Comparison of ENCODE assay signal across 28 cellular contexts in the genomic region with DNA sequence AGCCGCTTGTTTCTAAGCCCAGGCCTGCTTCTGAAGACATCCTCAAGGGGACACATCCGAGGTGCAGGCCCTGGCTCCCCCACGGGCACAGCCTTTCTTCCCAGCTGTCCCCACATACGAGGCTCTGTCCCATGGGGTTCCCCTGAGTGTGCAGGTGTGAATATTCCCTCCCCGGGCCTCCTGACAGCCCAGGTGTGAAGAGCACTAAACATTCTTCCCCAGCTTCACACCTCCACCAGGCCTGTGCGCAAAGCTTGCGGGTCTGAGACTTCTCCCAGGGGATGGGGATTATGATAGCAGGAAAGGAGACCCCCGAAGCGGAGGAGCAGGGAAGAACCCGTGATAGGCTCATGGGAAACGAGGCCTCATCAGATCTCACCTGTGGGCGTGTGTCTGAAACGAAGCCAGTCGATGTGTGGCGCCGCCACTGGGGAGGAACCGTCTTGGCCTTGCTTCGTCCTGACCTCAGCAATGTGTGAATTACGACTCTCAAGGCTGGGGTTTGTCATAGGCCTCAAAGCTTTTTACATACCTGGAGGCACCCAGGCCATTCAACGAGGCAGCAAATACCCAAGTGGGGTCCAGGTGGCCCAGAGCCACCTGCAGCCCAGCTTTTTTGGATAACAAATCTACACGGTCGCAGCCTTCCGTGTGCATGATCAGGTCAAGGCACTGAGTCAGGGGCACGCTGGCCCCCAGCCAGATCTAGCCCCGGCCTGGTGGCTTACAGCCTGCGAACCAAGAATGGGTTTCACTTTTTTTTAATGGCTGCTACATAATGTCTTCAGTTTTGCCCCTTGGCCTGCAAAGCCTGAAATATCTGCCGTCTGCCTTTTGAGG.
DNase-seq lines count a peak whose midpoint lies in the region; FAIRE-seq and TF ChIP-seq lines count a peak whose summit lies in the region.
"Had no signal": no experiment of that assay in that cellular context is flagged by ENCODE, and none has a peak within 500 bp of the region (broad histone marks: within the 10 kb centered on the region; RNA-seq: fewer than 3 reads in every experiment).

No MANE protein-coding gene starts in this region.

- H3K4me1 Mint-ChIP-seq in Caco-2 (ENCODE audit: low read depth, unreplicated experiment) (peaks cover 14% of the 10 kb centered on the region), osteocyte (ENCODE audit: unreplicated experiment) (peaks cover 30% of the 10 kb centered on the region)

- dilution Hi-C loops in keratinocyte (cut with MboI; ENCODE audit: extremely low pct_ligation_motif_present, low sequenced_read_pairs): no loop called here

- H3K9me3 Mint-ChIP-seq in Caco-2 (ENCODE audit: unreplicated experiment) (no peaks in the 10 kb centered on the region), osteocyte (ENCODE audit: unreplicated experiment) (no peaks in the 10 kb centered on the region)
- H3K9me3 Mint-ChIP-seq: activated CD4-positive, alpha-beta T cell treated with anti-CD3 and anti-CD28 coated beads, Interleukin-2, amount 10 ng/mL, durations not matched to agents 24 days and 14 days; activated naive CD4-positive, alpha-beta T cell treated with anti-CD3 and anti-CD28 coated beads, Interleukin-2, amount 50 U/mL, for 72 hours; T-helper 1 cell treated with Interleukin-12 subunit alpha and Interleukin-12 subunit beta and Interleukin-4 antibody, amounts not matched to agents 30 μg/mL and 1 μg/mL, for 36 hours had no signal

- no peaks in the 10 kb centered on the region for H3K4me1 ChIP-seq in Caco-2
- peaks cover 11% of the 10 kb centered on the region for H3K4me1 ChIP-seq in adipocyte (ENCODE audit: control insufficient read depth, insufficient read depth, low read length)
- H3K4me1 ChIP-seq in keratinocyte (ENCODE audit: control insufficient read depth, extremely low read depth, insufficient read depth, low read length): peaks cover 15% of the 10 kb centered on the region
- H3K4me1 ChIP-seq in prostate gland (replicated peaks): no peaks in the 10 kb centered on the region

- H3K36me3 ChIP-seq in Caco-2 (ENCODE audit: control insufficient read depth, insufficient read depth, low read length) (peaks cover 6% of the 10 kb centered on the region; the same call in 1 of the 2 replicates), adipocyte (ENCODE audit: control insufficient read depth, insufficient read depth, low read length, severe bottlenecking) (peaks cover 10% of the 10 kb centered on the region), keratinocyte (ENCODE audit: control insufficient read depth in 2 of 2, extremely low read depth in 1 of 2, insufficient read depth in 2 of 2, low read length in 2 of 2) (peaks cover under 1 to 10% of the 10 kb centered on the region in 2 experiments), MG63 (peaks cover 18% of the 10 kb centered on the region), prostate gland (peaks cover 9 to 16% of the 10 kb centered on the region in 2 donors)

- no TSS peak for BruUV-seq in Caco-2 (replicated peaks; lab: Mats Ljungman, UMichigan)

- H3K27me3 Mint-ChIP-seq in Caco-2 (ENCODE audit: insufficient read depth, unreplicated experiment) (no peaks in the 10 kb centered on the region), osteocyte (ENCODE audit: unreplicated experiment) (no peaks in the 10 kb centered on the region)
- H3K27me3 Mint-ChIP-seq: activated CD4-positive, alpha-beta T cell treated with anti-CD3 and anti-CD28 coated beads, Interleukin-2, amount 10 ng/mL, durations not matched to agents 24 days and 14 days; activated CD8-positive, alpha-beta memory T cell treated with anti-CD3 and anti-CD28 coated beads, Interleukin-2, amount 10 ng/mL, durations not matched to agents 7 days and 5 days had no signal

- H3K36me3 Mint-ChIP-seq in Caco-2 (ENCODE audit: insufficient read depth, unreplicated experiment) (peaks cover 100% of the 10 kb centered on the region), osteocyte (ENCODE audit: unreplicated experiment) (peaks cover 44% of the 10 kb centered on the region)
- H3K36me3 Mint-ChIP-seq: activated CD8-positive, alpha-beta memory T cell treated with anti-CD3 and anti-CD28 coated beads, Interleukin-2, amount 10 ng/mL, durations not matched to agents 7 days and 5 days; activated naive CD4-positive, alpha-beta T cell treated with anti-CD3 and anti-CD28 coated beads, Interleukin-2, amount 50 U/mL, for 72 hours had no signal

- H3K4me3 Mint-ChIP-seq in Caco-2 (ENCODE audit: unreplicated experiment): no peak overlapping the region
- no peak overlapping the region for H3K4me3 Mint-ChIP-seq in osteocyte (ENCODE audit: unreplicated experiment)
- H3K4me3 Mint-ChIP-seq: activated CD4-positive, alpha-beta T cell treated with anti-CD3 and anti-CD28 coated beads, Interleukin-2, amount 10 ng/mL, durations not matched to agents 24 days and 14 days; activated CD8-positive, alpha-beta memory T cell treated with anti-CD3 and anti-CD28 coated beads, Interleukin-2, amount 10 ng/mL, durations not matched to agents 7 days and 5 days; T-helper 1 cell treated with Interleukin-12 subunit alpha and Interleukin-12 subunit beta and Interleukin-4 antibody, amounts not matched to agents 30 μg/mL and 1 μg/mL, for 36 hours had no signal

- H3K27ac ChIP-seq in keratinocyte (ENCODE audit: control insufficient read depth, insufficient read depth, low read length) (peak overlapping the region; percentile 81), prostate gland (no peak overlapping the region)
- H3K27ac ChIP-seq: BLaER1, gastroesophageal sphincter, neutrophil, PC-9, SJSA1, spleen, stomach had no signal

- no peak overlapping the region for H3K4me2 ChIP-seq in keratinocyte (ENCODE audit: control insufficient read depth, extremely low read depth, insufficient read depth, low read depth, low read length)
- H3K4me2 ChIP-seq: PC-9 had no signal

- no peak for FAIRE-seq in keratinocyte (lab: Jason Lieb, UNC)
- FAIRE-seq: GM12878 had no signal

- no peaks in the 10 kb centered on the region for H4K20me1 ChIP-seq in keratinocyte (ENCODE audit: control insufficient read depth, extremely low read depth, insufficient read depth, low read length)

- H3K9ac ChIP-seq in adipocyte (ENCODE audit: low read length): peak overlapping the region; percentile 48
- H3K9ac ChIP-seq in keratinocyte (ENCODE audit: control insufficient read depth, extremely low read depth, insufficient read depth, low read length): peak overlapping the region; percentile 35
- H3K9ac ChIP-seq: BLaER1 had no signal

- CTCF ChIA-PET in Caco-2 (lab: Charles Lee): no interaction called here

- POLR2A ChIA-PET in Caco-2 (lab: Charles Lee): no interaction called here

- H3K79me2 ChIP-seq in keratinocyte (ENCODE audit: control insufficient read depth, insufficient read depth, low read length): no peaks in the 10 kb centered on the region

- H2AFZ ChIP-seq in keratinocyte (ENCODE audit: control insufficient read depth, low read length): no peak overlapping the region
- H2AFZ ChIP-seq: PC-9 had no signal

- intact Hi-C loops in Caco-2 (cut with micrococcal nuclease; ENCODE audit: unreplicated experiment) (no loop called here), prostate gland (cut with DNase I) (loop anchor here (10.0 kb wide), 2 partner anchors 402 to 588 kb away; no protein-coding TSS in a partner anchor)

- 80% methylated on average over 27 of the region's 27 CpGs for WGBS in prostate gland

- no peak for TF ChIP-seq POLR2A in prostate gland (IDR thresholded peaks at IDR 0.05)

- H3K27me3 ChIP-seq in Caco-2 (replicated peaks; ENCODE audit: control insufficient read depth, insufficient read depth, low read length) (no peaks in the 10 kb centered on the region), adipocyte (replicated peaks; ENCODE audit: control insufficient read depth, insufficient read depth, low read length) (no peaks in the 10 kb centered on the region), keratinocyte (ENCODE audit: control insufficient read depth, extremely low read depth, insufficient read depth, low read length) (no peaks in the 10 kb centered on the region), MG63 (no peaks in the 10 kb centered on the region), prostate gland (replicated peaks; ENCODE audit: insufficient read depth) (no peaks in the 10 kb centered on the region)
- H3K27me3 ChIP-seq: BLaER1, gastroesophageal sphincter, neutrophil, SJSA1, spleen, stomach had no signal

- H3K9me3 ChIP-seq in Caco-2 (no peaks in the 10 kb centered on the region), adipocyte (ENCODE audit: control insufficient read depth, low read length) (no peaks in the 10 kb centered on the region), keratinocyte (ENCODE audit: control insufficient read depth, low read depth, low read length) (no peaks in the 10 kb centered on the region), MG63 (no peaks in the 10 kb centered on the region), prostate gland (no peaks in the 10 kb centered on the region)
- H3K9me3 ChIP-seq: BLaER1, gastroesophageal sphincter, neutrophil, SJSA1, spleen, stomach had no signal

- no peaks in the 10 kb centered on the region for H3K9me1 ChIP-seq in keratinocyte (ENCODE audit: control insufficient read depth, extremely low read depth, insufficient read depth, low read length)

- no peak overlapping the region for H3K4me3 ChIP-seq in Caco-2 (ENCODE audit: low read depth, low read length)
- H3K4me3 ChIP-seq in adipocyte (ENCODE audit: low read length): no peak overlapping the region
- no peak overlapping the region for H3K4me3 ChIP-seq in keratinocyte (ENCODE audit: control insufficient read depth in 2 of 3, extremely low read depth in 1 of 3, insufficient read depth in 2 of 3, low read depth in 1 of 3, low read length in 3 of 3)
- H3K4me3 ChIP-seq in MG63: no peak overlapping the region
- no peak overlapping the region for H3K4me3 ChIP-seq in prostate gland
- H3K4me3 ChIP-seq: BLaER1, gastroesophageal sphincter, GM12878, PC-9, SJSA1, spleen, stomach had no signal

- peak overlapping the region; percentile 76 for H3K27ac Mint-ChIP-seq in Caco-2 (ENCODE audit: unreplicated experiment)
- H3K27ac Mint-ChIP-seq in osteocyte (ENCODE audit: unreplicated experiment): peak overlapping the region; percentile 93
- H3K27ac Mint-ChIP-seq: activated CD8-positive, alpha-beta memory T cell treated with anti-CD3 and anti-CD28 coated beads, Interleukin-2, amount 10 ng/mL, durations not matched to agents 7 days and 5 days; T-helper 1 cell treated with Interleukin-12 subunit alpha and Interleukin-12 subunit beta and Interleukin-4 antibody, amounts not matched to agents 30 μg/mL and 1 μg/mL, for 36 hours had no signal

- DNase-seq in Caco-2 (no peak), adipocyte (ENCODE audit: low read depth) (no peak), keratinocyte (ENCODE audit: low read depth, low spot score) (no peak), osteocyte (ENCODE audit: extremely low spot score, unreplicated experiment) (no peak), hepatic stellate cell (ENCODE audit: low spot score) (no peak), SKM-1 treated with dmso at 0.1 percent for 144 hours (lab: John Stamatoyannopoulos, UW; ENCODE audit: unreplicated experiment) (no peak), MG63 (no peak), prostate gland (ENCODE audit: low spot score) (no peak)
- DNase-seq: activated CD4-positive, alpha-beta T cell treated with anti-CD3 and anti-CD28 coated beads, Interleukin-2, amount 10 ng/mL, durations not matched to agents 24 days and 14 days; activated CD8-positive, alpha-beta memory T cell treated with anti-CD3 and anti-CD28 coated beads, Interleukin-2, amount 10 ng/mL, durations not matched to agents 7 days and 5 days; COR-L47; DMS79 treated with DMSO at 0.1 percent for 48 hours; effector CD8-positive, alpha-beta T cell; left colon; NCI-H1105; NCI-H2029; spleen; stimulated activated CD4-positive, alpha-beta T cell treated with anti-CD3 and anti-CD28 coated beads, Interleukin-4, amount 100 ng/mL, for 24 hours; stomach; trophoblast cell had no signal

- TF ChIP-seq CTCF in Caco-2 (IDR thresholded peaks at IDR 0.05; ENCODE audit: insufficient read depth in 1 of 2, low read depth in 1 of 2, low read length in 1 of 2, severe bottlenecking in 1 of 2, unreplicated experiment in 1 of 2) (no peak), keratinocyte (optimal IDR thresholded peaks at IDR 0.05 in 1 of 3, IDR thresholded peaks at IDR 0.05 in 1 of 3, conservative IDR thresholded peaks at IDR 0.05 in 1 of 3; ENCODE audit: extremely low read depth in 1 of 3, insufficient read depth in 2 of 3, low read length in 3 of 3) (no peak), osteocyte (IDR thresholded peaks at IDR 0.05) (no peak), prostate gland (IDR thresholded peaks at IDR 0.05) (no peak)
